28 cellular contexts compared by ENCODE assay signal in the genomic region with DNA sequence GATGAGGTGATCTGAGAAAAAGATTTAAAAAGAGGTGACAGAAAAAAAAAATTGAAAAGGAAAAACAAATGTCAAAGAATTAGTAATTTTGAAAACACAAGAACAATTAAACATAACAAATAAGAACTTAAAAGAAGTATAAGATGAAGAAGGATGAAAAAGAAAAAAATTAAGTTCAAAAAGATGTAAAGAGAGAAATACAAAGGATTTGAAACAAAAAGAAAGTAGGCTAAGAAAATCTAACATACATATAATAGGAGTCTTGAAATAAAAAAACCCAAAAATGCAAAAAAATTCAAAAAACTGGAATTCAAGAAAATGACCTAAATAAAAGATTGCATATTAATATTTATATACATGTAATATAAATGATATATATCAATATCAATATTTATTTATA.
"Had no signal": no experiment of that assay in that cellular context is flagged by ENCODE, and none has a peak within 500 bp of the region (broad histone marks: within the 10 kb centered on the region; RNA-seq: fewer than 3 reads in every experiment).

No MANE protein-coding gene starts in this region.

- H3K27me3 Mint-ChIP-seq: memory B cell; progenitor cell of endocrine pancreas; stimulated activated naive CD8-positive, alpha-beta T cell treated with anti-CD3 and anti-CD28 coated beads, Interleukin-15, amount 100 ng/mL, for 72 hours had no signal

- H2AFZ ChIP-seq: parathyroid adenoma had no signal

- H3K27me3 ChIP-seq: dorsolateral prefrontal cortex, esophagus muscularis mucosa, foreskin keratinocyte, heart right ventricle, right lobe of liver, suprapubic skin, vagina had no signal

- H3K9me3 ChIP-seq: right lobe of liver, suprapubic skin, vagina had no signal

- H3K27ac ChIP-seq: dorsolateral prefrontal cortex, esophagus muscularis mucosa, foreskin keratinocyte, heart right ventricle, lower lobe of right lung, parathyroid adenoma, right lobe of liver, suprapubic skin, vagina had no signal

- H3K36me3 ChIP-seq: esophagus muscularis mucosa, heart right ventricle, lower lobe of right lung, right lobe of liver, suprapubic skin, vagina had no signal

- FAIRE-seq: endothelial cell of umbilical vein had no signal

- H3K4me3 ChIP-seq: dorsolateral prefrontal cortex, esophagus muscularis mucosa, heart right ventricle, lower lobe of right lung, right lobe of liver, smooth muscle cell, suprapubic skin, vagina had no signal

- H3K4me2 ChIP-seq: smooth muscle cell had no signal

- H3K4me1 Mint-ChIP-seq: immature natural killer cell; memory B cell; natural killer cell; stimulated activated naive CD8-positive, alpha-beta T cell treated with anti-CD3 and anti-CD28 coated beads, Interleukin-15, amount 100 ng/mL, for 72 hours had no signal

- H3K4me1 ChIP-seq: esophagus muscularis mucosa, heart right ventricle, lower lobe of right lung, parathyroid adenoma, right lobe of liver, suprapubic skin, vagina had no signal

- H3K27ac Mint-ChIP-seq: immature natural killer cell; memory B cell; natural killer cell; progenitor cell of endocrine pancreas; stimulated activated naive CD8-positive, alpha-beta T cell treated with anti-CD3 and anti-CD28 coated beads, Interleukin-15, amount 100 ng/mL, for 72 hours had no signal

- DNase-seq: dorsolateral prefrontal cortex; effector CD4-positive, alpha-beta T cell; foreskin keratinocyte; glutamatergic neuron; heart right ventricle; hippocampal formation; immature natural killer cell; islet precursor cell; left ventricle myocardium superior; lower lobe of right lung; natural killer cell; occipital lobe; right lobe of liver; stimulated activated CD4-positive, alpha-beta T cell treated with anti-CD3 and anti-CD28 coated beads, Interleukin-12 subunit alpha, Interleukin-12 subunit beta, amount 100 ng/mL, for 4 hours; stimulated activated CD4-positive, alpha-beta T cell treated with anti-CD3 and anti-CD28 coated beads, Interleukin-1b, Interleukin-23, amount 100 ng/mL, for 48 hours; stimulated activated CD4-positive, alpha-beta T cell treated with anti-CD3 and anti-CD28 coated beads, Interleukin-4, amount 100 ng/mL, for 1 hour; stimulated activated CD8-positive, alpha-beta memory T cell treated with anti-CD3 and anti-CD28 coated beads, Interleukin-4, amount 100 ng/mL, for 48 hours; stimulated activated naive CD4-positive, alpha-beta T cell; stimulated activated naive CD8-positive, alpha-beta T cell treated with anti-CD3 and anti-CD28 coated beads, Interleukin-15, amount 100 ng/mL, for 72 hours; trophoblast cell had no signal

- H3K4me3 Mint-ChIP-seq: immature natural killer cell; memory B cell; natural killer cell; stimulated activated naive CD8-positive, alpha-beta T cell treated with anti-CD3 and anti-CD28 coated beads, Interleukin-15, amount 100 ng/mL, for 72 hours had no signal

- H3K36me3 Mint-ChIP-seq: immature natural killer cell, memory B cell, natural killer cell had no signal

- H3K9ac ChIP-seq: parathyroid adenoma had no signal

- H3K79me2 ChIP-seq: parathyroid adenoma had no signal
